Comparison of ENCODE assay signal across 19 cellular contexts in genomic region chr10:9297580-9297979, GRCh38.
"Had no signal": no experiment of that assay in that cellular context is flagged by ENCODE, and none has a peak within 500 bp of the region (broad histone marks: within the 10 kb centered on the region; RNA-seq: fewer than 3 reads in every experiment).

No MANE protein-coding gene starts in this region.

- H3K4me1 ChIP-seq: left lung, lower lobe of right lung, pancreas, prostate gland, testis, tibial artery had no signal

- H3K4me3 ChIP-seq: dorsolateral prefrontal cortex, left lung, lower lobe of right lung, pancreas, prostate gland, skin epidermis, spleen, testis, tibial artery had no signal

- H3K27ac ChIP-seq: dorsolateral prefrontal cortex, left lung, lower lobe of right lung, neutrophil, pancreas, prostate gland, skin epidermis, spleen, testis, tibial artery had no signal

- DNase-seq: dorsolateral prefrontal cortex; effector CD4-positive, alpha-beta T cell; kidney; left lung; lower lobe of right lung; naive thymus-derived CD8-positive, alpha-beta T cell; nephron progenitor cell; pancreas; right cardiac atrium; spleen; stimulated activated CD4-positive, alpha-beta T cell treated with anti-CD3 and anti-CD28 coated beads, Interleukin-4, amount 100 ng/mL, for 4 hours; stimulated activated naive CD8-positive, alpha-beta T cell treated with anti-CD3 and anti-CD28 coated beads, Interleukin-15, Interleukin-2, amounts not matched to agents 100 U/mL and 50 U/mL, for 24 hours; substantia nigra; testis; tibial artery had no signal

- ATAC-seq: left lung; lower lobe of right lung; naive thymus-derived CD8-positive, alpha-beta T cell; pancreas; right cardiac atrium; stimulated activated memory B cell treated with anti-CD40 and anti-IgM and Interleukin-4, amounts not matched to agents 10 μg/mL and 1 μg/mL and 100 μg/mL, for 72 hours; stimulated activated naive CD8-positive, alpha-beta T cell treated with anti-CD3 and anti-CD28 coated beads, Interleukin-15, Interleukin-2, amounts not matched to agents 100 U/mL and 50 U/mL, for 24 hours had no signal

- H3K9me3 ChIP-seq: left lung, lower lobe of right lung, neutrophil, pancreas, prostate gland, spleen, testis, tibial artery had no signal

- H3K27me3 ChIP-seq: left lung, pancreas, spleen, testis, tibial artery had no signal

- H3K36me3 ChIP-seq: left lung, lower lobe of right lung, neutrophil, pancreas, prostate gland, spleen, tibial artery had no signal
